ENCODE assay signal across 8 cellular contexts in the genomic region with DNA sequence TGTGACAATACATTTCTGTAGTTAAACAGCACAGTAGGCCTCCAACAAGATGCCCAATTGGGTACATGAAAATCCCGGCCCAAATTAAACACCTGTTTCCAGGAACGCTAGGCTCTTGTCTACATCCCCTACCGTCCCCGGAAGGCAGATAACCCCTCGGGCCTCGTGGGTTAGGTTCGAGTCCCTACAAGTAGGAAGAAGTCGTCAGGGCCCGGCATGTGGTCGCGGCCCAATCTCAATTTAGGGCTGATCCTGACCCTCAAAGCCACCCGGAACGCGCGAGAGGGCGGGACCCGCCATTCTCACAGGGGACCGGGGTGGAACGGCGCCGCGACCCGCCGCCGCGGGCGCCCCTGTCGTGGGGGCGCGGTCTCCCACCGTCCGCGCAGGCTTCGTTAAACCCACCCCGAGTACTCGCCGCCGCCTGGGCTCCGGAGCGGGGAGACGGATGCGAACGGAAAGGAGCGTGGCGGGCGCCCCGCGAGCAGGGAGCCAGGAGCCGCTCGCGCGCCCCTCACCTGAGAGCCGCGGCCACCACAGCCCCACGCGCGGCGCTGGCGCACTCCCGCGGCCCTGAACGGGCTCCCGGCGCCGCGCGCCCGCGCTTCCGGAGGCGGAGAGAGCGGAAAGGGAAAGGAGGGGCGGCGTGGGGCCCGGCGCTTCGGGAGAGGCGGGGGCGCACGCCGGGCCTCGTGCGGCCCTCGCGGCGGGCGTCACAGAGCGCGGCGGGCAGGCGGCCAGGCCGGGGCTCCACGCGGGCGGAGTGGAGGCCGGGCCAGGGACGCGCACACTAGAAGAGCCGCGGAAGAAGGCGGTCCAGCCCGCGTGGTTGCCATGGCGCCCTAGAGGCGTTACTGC. TPM values are rescaled to one million over a fixed set of nuclear protein-coding genes. Genes with fewer than 3 reads are reported as not detected.
A peak's percentile ranks its signal among the peaks of the same experiment; 100 is the strongest.
DNase-seq lines count a peak whose midpoint lies in the region; ATAC-seq and TF ChIP-seq lines count a peak whose summit lies in the region.

A gene (minus strand): TSS at position 621 of the 858 bp plus-strand sequence. CDS start 12,804 bp downstream, outside the sequence.

- H3K27ac ChIP-seq in lower lobe of right lung = peak within 1 kb of the TSS; percentile 95

- TF ChIP-seq CTCF in BE2C (IDR thresholded peaks at IDR 0.05; ENCODE audit: low read depth, low read length) (no peak), lower lobe of right lung (IDR thresholded peaks at IDR 0.05) (no peak)
- no peak for TF ChIP-seq CTCF in activated CD8-positive, alpha-beta T cell treated with anti-CD3 and anti-CD28 coated beads for 36 hours (IDR thresholded peaks at IDR 0.05)

- ATAC-seq in GM19023 (IDR thresholded peaks at IDR 0.05; ENCODE audit: unreplicated experiment) = peak; percentile 86
- peak; percentile 77 for ATAC-seq in HG03196 (IDR thresholded peaks at IDR 0.05; ENCODE audit: unreplicated experiment)
- peak; percentile 84 for ATAC-seq in activated CD8-positive, alpha-beta T cell treated with anti-CD3 and anti-CD28 coated beads for 36 hours
- ATAC-seq in lower lobe of right lung = peak; percentile 95 to 97

- H3K4me3 Mint-ChIP-seq in activated CD8-positive, alpha-beta T cell treated with anti-CD3 and anti-CD28 coated beads for 36 hours = peak within 1 kb of the TSS; percentile 78

- CTCF ChIA-PET in activated CD8-positive, alpha-beta T cell treated with anti-CD3 and anti-CD28 coated beads for 36 hours (lab: Charles Lee) = no interaction called here

- peaks cover 5% of the 10 kb centered on the region for H3K4me1 ChIP-seq in BE2C
- H3K4me1 ChIP-seq in lower lobe of right lung = peaks cover 26% of the 10 kb centered on the region

- H3K4me1 Mint-ChIP-seq in activated CD8-positive, alpha-beta T cell treated with anti-CD3 and anti-CD28 coated beads for 36 hours (ENCODE audit: low read depth) = peaks cover 38% of the 10 kb centered on the region

- DNase-seq in BE2C (peak; percentile 92), NCI-H748 treated with DMSO at 0.1 percent for 48 hours (lab: John Stamatoyannopoulos, UW) (peak; percentile 63), ecto neural progenitor cell (ENCODE audit: low spot score) (peak; percentile 79), lower lobe of right lung (peak; percentile 96)
- DNase-seq in activated CD8-positive, alpha-beta T cell treated with anti-CD3 and anti-CD28 coated beads for 36 hours = peak; percentile 80
- DNase-seq in stimulated activated CD4-positive, alpha-beta T cell treated with anti-CD3 and anti-CD28 coated beads, Interleukin-4, amount 100 ng/mL, for 48 hours (ENCODE audit: low read depth in 2 of 2) = peak; percentile 62 to 75

- H3K27me3 ChIP-seq in BE2C = no peaks in the 10 kb centered on the region
- no peaks in the 10 kb centered on the region for H3K27me3 ChIP-seq in lower lobe of right lung (ENCODE audit: low read depth)

- H3K27ac Mint-ChIP-seq in activated CD8-positive, alpha-beta T cell treated with anti-CD3 and anti-CD28 coated beads for 36 hours = peak within 1 kb of the TSS; percentile 97

- H3K36me3 ChIP-seq in BE2C (no peaks in the 10 kb centered on the region), lower lobe of right lung (no peaks in the 10 kb centered on the region)

- no peaks in the 10 kb centered on the region for H3K9me3 ChIP-seq in BE2C
- H3K9me3 ChIP-seq in lower lobe of right lung = no peaks in the 10 kb centered on the region

- H3K4me3 ChIP-seq in BE2C (ENCODE audit: low read depth, low read length) (peak within 1 kb of the TSS; percentile 79), lower lobe of right lung (peak within 1 kb of the TSS; percentile 72)

- H3K9me3 Mint-ChIP-seq in activated CD8-positive, alpha-beta T cell treated with anti-CD3 and anti-CD28 coated beads for 36 hours = no peaks in the 10 kb centered on the region

- no peaks in the 10 kb centered on the region for H3K27me3 Mint-ChIP-seq in activated CD8-positive, alpha-beta T cell treated with anti-CD3 and anti-CD28 coated beads for 36 hours

- POLR2A ChIA-PET in activated CD8-positive, alpha-beta T cell treated with anti-CD3 and anti-CD28 coated beads for 36 hours (lab: Charles Lee) = interaction anchor here (1.0 to 1.3 kb wide), 3 partner anchors 16 to 192 kb away, joined by 3 to 8 read pairs (median 3); a partner anchor contains a TSS

- H3K36me3 Mint-ChIP-seq in activated CD8-positive, alpha-beta T cell treated with anti-CD3 and anti-CD28 coated beads for 36 hours (ENCODE audit: low read depth) = peaks cover 23% of the 10 kb centered on the region

- intact Hi-C loops in activated CD8-positive, alpha-beta T cell treated with anti-CD3 and anti-CD28 coated beads for 36 hours (cut with micrococcal nuclease) = loop anchor here (10.0 kb wide), 1 partner anchor 191 kb away; a partner anchor contains a TSS
- intact Hi-C loops in lower lobe of right lung (cut with DNase I) = no loop called here

RNA-seq across cellular contexts. Expression of the gene that starts here (rescaled TPM):
- 19.4 TPM for polyA plus RNA-seq in BE2C (2012; ENCODE audit: insufficient read depth, insufficient read length, low read depth)
- 10 to 100 TPM; 48.5 to 50.3 TPM for total RNA-seq in activated CD8-positive, alpha-beta T cell treated with anti-CD3 and anti-CD28 coated beads for 36 hours
- total RNA-seq in lower lobe of right lung = 29.4 TPM

Comparison
In these comparisons a context has a peak if more than half of its experiments do, and no peak if none do; other contexts are left out.
1. Peak in every context shown above with its lines: DNase-seq, ATAC-seq, H3K4me3 ChIP-seq and H3K27ac ChIP-seq.